ENCODE assay signal across 7 cellular contexts in the genomic region with DNA sequence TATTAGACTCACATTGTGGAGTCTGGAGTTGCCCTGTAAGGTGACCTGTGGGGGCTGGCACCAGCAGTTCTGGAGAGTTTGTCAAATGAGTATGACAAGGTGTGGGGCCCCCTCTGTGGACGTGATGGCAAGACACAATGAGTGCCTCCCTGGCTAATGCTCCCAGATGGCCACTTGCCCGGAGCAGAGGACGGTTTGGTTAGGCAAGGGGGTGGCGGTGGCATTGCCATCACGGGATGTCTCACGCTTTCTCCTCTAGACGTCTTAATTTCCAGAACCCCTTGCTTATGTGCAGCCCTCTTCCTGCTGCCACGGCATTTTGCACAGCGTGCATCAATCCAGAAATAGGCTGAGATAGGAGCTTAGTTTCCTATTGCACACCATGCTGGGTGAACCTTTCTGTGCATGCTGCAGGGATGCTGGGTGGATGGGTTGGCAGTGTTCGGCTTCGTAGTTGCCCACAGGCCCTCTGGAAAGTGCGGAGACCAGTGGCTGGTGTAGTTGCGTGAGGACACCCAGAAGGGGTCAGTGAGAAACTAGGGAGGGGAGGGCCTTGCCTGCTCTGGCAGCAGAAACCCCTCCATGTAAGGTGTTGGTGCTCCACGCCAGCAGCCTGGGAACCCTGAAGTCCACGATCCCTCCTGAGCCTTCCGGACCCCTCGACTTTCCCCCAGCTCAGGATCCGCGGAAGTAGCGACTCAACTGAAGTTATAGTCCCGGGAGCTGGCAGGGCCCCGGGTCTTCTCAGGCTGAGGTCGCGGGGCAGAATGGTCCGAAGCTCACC.
DNase-seq lines count a peak whose midpoint lies in the region; ATAC-seq and TF ChIP-seq lines count a peak whose summit lies in the region.

No MANE protein-coding gene starts in this region.

- no peaks in the 10 kb centered on the region for H3K27me3 ChIP-seq in muscle layer of duodenum (ENCODE audit: low read depth, low read length)

- peak; percentile 14 for DNase-seq in activated CD4-positive, alpha-beta T cell treated with anti-CD3 and anti-CD28 coated beads for 1 hour
- peak; percentile 26 for DNase-seq in epithelial cell of esophagus (ENCODE audit: low read depth)
- DNase-seq in KG1 (lab: John Stamatoyannopoulos, UW) = no peak
- no peak for DNase-seq in globus pallidus (ENCODE audit: low spot score)

- H3K9me3 ChIP-seq in muscle layer of duodenum (ENCODE audit: control insufficient read depth in 1 of 2, low read length in 2 of 2) = no peaks in the 10 kb centered on the region

- H3K36me3 ChIP-seq in muscle layer of duodenum (ENCODE audit: control insufficient read depth in 1 of 2, insufficient read depth in 2 of 2, low read length in 2 of 2) = peaks cover 0 to 3% of the 10 kb centered on the region in 2 donors

- TF ChIP-seq CTCF in epithelial cell of esophagus (IDR thresholded peaks at IDR 0.05; ENCODE audit: insufficient read depth, low read depth, low read length, missing control alignments) = no peak

- peak overlapping the region; percentile 90 for H3K27ac ChIP-seq in muscle layer of duodenum (ENCODE audit: low read length)

- H3K4me3 ChIP-seq in epithelial cell of esophagus (ENCODE audit: low read length) (peak overlapping the region; percentile 83), muscle layer of duodenum (ENCODE audit: low read depth in 1 of 2, low read length in 2 of 2) (peak overlapping the region; percentile 85 to 87)

- peaks cover 11 to 17% of the 10 kb centered on the region in 2 donors for H3K4me1 ChIP-seq in muscle layer of duodenum (ENCODE audit: control insufficient read depth in 1 of 2, insufficient read depth in 2 of 2, low read length in 2 of 2)

- ATAC-seq in GM18498 (IDR thresholded peaks at IDR 0.05; ENCODE audit: unreplicated experiment) (peak; percentile 5), HG03432 (IDR thresholded peaks at IDR 0.05; ENCODE audit: unreplicated experiment) (peak; percentile 0)

Comparison
In these comparisons a context has a peak if more than half of its experiments do, and no peak if none do; other contexts are left out.
1. DNase-seq: peak in activated CD4-positive, alpha-beta T cell treated with anti-CD3 and anti-CD28 coated beads for 1 hour (single experiment) and epithelial cell of esophagus (single experiment); none in KG1 (single experiment) and globus pallidus (single experiment).